Comparison of ENCODE assay signal across 2 cellular contexts in genomic region chr2:23784971-23785370, GRCh38.
TF ChIP-seq lines count a peak whose summit lies in the region.

No MANE protein-coding gene starts in this region.

TF ChIP-seq in SK-N-SH treated with all-trans-retinoic acid at 6 μM for 48 hours, 23 proteins besides CTCF, POLR2A, EP300 and RAD21 (continued from another document):
- TF ChIP-seq CSRNP3 (CRISPR knock-in tag; IDR thresholded peaks at IDR 0.05) (no peak), OSR1 (CRISPR knock-in tag; IDR thresholded peaks at IDR 0.05) (no peak), PATZ1 (CRISPR knock-in tag; IDR thresholded peaks at IDR 0.05; ENCODE audit: borderline replicate concordance) (no peak), POU6F1 (CRISPR knock-in tag; IDR thresholded peaks at IDR 0.05; ENCODE audit: borderline replicate concordance, low read depth) (no peak), CREB5 (CRISPR knock-in tag; IDR thresholded peaks at IDR 0.05; ENCODE audit: low read depth) (no peak)

TF ChIP-seq in liver, 16 proteins besides CTCF, POLR2A, EP300 and RAD21 (continued from another document):
- TF ChIP-seq ZBTB33 (IDR thresholded peaks at IDR 0.05) (no peak), MAX (IDR thresholded peaks at IDR 0.05) (no peak), TAF1 (conservative IDR thresholded peaks at IDR 0.05) (no peak), ATF3 (IDR thresholded peaks at IDR 0.05) (no peak), REST (IDR thresholded peaks at IDR 0.05) (no peak), GABPA (IDR thresholded peaks at IDR 0.05 in 1 of 2, conservative IDR thresholded peaks at IDR 0.05 in 1 of 2) (no peak), RXRA (IDR thresholded peaks at IDR 0.05) (peak in 1 of 2 donors; percentile 32), EGR1 (IDR thresholded peaks at IDR 0.05; ENCODE audit: low read depth in 2 of 2) (no peak), FOXA1 (IDR thresholded peaks at IDR 0.05) (no peak), NR2F2 (IDR thresholded peaks at IDR 0.05) (no peak), FOXA2 (IDR thresholded peaks at IDR 0.05) (no peak), YY1 (IDR thresholded peaks at IDR 0.05) (no peak), SP1 (IDR thresholded peaks at IDR 0.05) (peak; percentile 19)
